ENCODE assay signal across 13 cellular contexts in genomic region chr1:92399076-92399475, GRCh38.
DNase-seq lines count a peak whose midpoint lies in the region; ATAC-seq and TF ChIP-seq lines count a peak whose summit lies in the region.
"Had no signal": no experiment of that assay in that cellular context is flagged by ENCODE, and none has a peak within 500 bp of the region (broad histone marks: within the 10 kb centered on the region; RNA-seq: fewer than 3 reads in every experiment).

No MANE protein-coding gene starts in this region.

- in situ Hi-C loops in GM13976 (cut with MboI; ENCODE audit: low sequenced_read_pairs, unreplicated experiment), result no loop called here

- DNase-seq in GM13976 (ENCODE audit: low spot score), result peak; percentile 36
- peak; percentile 38 for DNase-seq in OCI-M1 (lab: John Stamatoyannopoulos, UW)
- DNase-seq in NCI-H2107 (lab: John Stamatoyannopoulos, UW), result no peak
- DNase-seq in activated CD8-positive, alpha-beta memory T cell treated with anti-CD3 and anti-CD28 coated beads, Interleukin-2, amount 50 U/mL, for 48 hours, result no peak
- no peak for DNase-seq in dermis blood vessel endothelial cell
- no peak for DNase-seq in ureter (ENCODE audit: low spot score)
- DNase-seq: activated CD8-positive, alpha-beta memory T cell treated with anti-CD3 and anti-CD28 coated beads, Interleukin-2, amount 50 U/mL, for 4 hours; CD8-positive, alpha-beta T cell; colonic mucosa; NCI-H1930; psoas muscle had no signal

- ATAC-seq in GM19468 (IDR thresholded peaks at IDR 0.05; ENCODE audit: extremely low read depth, unreplicated experiment) (peak; percentile 53), HG03095 (IDR thresholded peaks at IDR 0.05; ENCODE audit: unreplicated experiment) (peak; percentile 91)
- ATAC-seq: CD8-positive, alpha-beta T cell had no signal

- TF ChIP-seq CTCF in GM13976 (IDR thresholded peaks at IDR 0.05; ENCODE audit: borderline replicate concordance, control extremely low read depth, extremely low read depth, insufficient read depth, missing control alignments), result no peak

Comparison
In these comparisons a context has a peak if more than half of its experiments do, and no peak if none do; other contexts are left out.
1. DNase-seq: peak in GM13976 (single experiment) and OCI-M1 (single experiment); none in NCI-H2107 (single experiment), activated CD8-positive, alpha-beta memory T cell treated with anti-CD3 and anti-CD28 coated beads, Interleukin-2, amount 50 U/mL, for 48 hours (single experiment), dermis blood vessel endothelial cell (single experiment) and ureter (single experiment).